18 cellular contexts compared by ENCODE assay signal in genomic region chr3:4729061-4729973, GRCh38.
A peak's percentile ranks its signal among the peaks of the same experiment; 100 is the strongest.
DNase-seq lines count a peak whose midpoint lies in the region; ATAC-seq and TF ChIP-seq lines count a peak whose summit lies in the region.
"Had no signal": no experiment of that assay in that cellular context is flagged by ENCODE, and none has a peak within 500 bp of the region (broad histone marks: within the 10 kb centered on the region; RNA-seq: fewer than 3 reads in every experiment).

No MANE protein-coding gene starts in this region.

- no peaks in the 10 kb centered on the region for H3K27me3 ChIP-seq in heart left ventricle
- no peaks in the 10 kb centered on the region for H3K27me3 ChIP-seq in mesenchymal stem cell (ENCODE audit: control insufficient read depth in 1 of 2, insufficient read depth in 1 of 2, low read length in 2 of 2)

- H3K9me3 ChIP-seq in heart left ventricle = no peaks in the 10 kb centered on the region
- H3K9me3 ChIP-seq in mesenchymal stem cell (ENCODE audit: control insufficient read depth, low read length) = no peaks in the 10 kb centered on the region
- H3K9me3 ChIP-seq: psoas muscle, SK-N-SH had no signal

- no peak overlapping the region for H2BK120ac ChIP-seq in mesenchymal stem cell (ENCODE audit: low read depth, low read length)

- no peak overlapping the region for H3K4ac ChIP-seq in mesenchymal stem cell (ENCODE audit: low read depth in 1 of 2, low read length in 2 of 2)

- no peak overlapping the region for H2AFZ ChIP-seq in mesenchymal stem cell (ENCODE audit: low read depth, low read length)

- H3K9ac ChIP-seq in mesenchymal stem cell (ENCODE audit: low read length) = no peak overlapping the region
- H3K9ac ChIP-seq: SK-N-SH had no signal

- H4K8ac ChIP-seq in mesenchymal stem cell (ENCODE audit: low read length) = no peak overlapping the region

- no peaks in the 10 kb centered on the region for H3K79me1 ChIP-seq in mesenchymal stem cell (replicated peaks; ENCODE audit: low read length, poor library complexity, severe bottlenecking)

- TF ChIP-seq POLR2A in heart left ventricle (IDR thresholded peaks at IDR 0.05) = no peak

- H2BK15ac ChIP-seq in mesenchymal stem cell (ENCODE audit: low read depth, poor library complexity, severe bottlenecking) = no peak overlapping the region

- H3K18ac ChIP-seq in mesenchymal stem cell (ENCODE audit: low read depth in 1 of 2, low read length in 2 of 2) = no peak overlapping the region

- H2BK5ac ChIP-seq in mesenchymal stem cell (ENCODE audit: low read depth, low read length, poor library complexity, severe bottlenecking) = no peak overlapping the region

- WGBS in heart left ventricle, 4 donors = 50 to 65% (median 55%) methylated on average over 6 of the region's 6 CpGs
- 71% methylated on average over 3 of the region's 6 CpGs for WGBS in mesenchymal stem cell

- peak overlapping the region in 3 of 12 donors; percentile 35 to 54 (median 37) for H3K27ac ChIP-seq in heart left ventricle
- H3K27ac ChIP-seq in mesenchymal stem cell (ENCODE audit: low read length, poor library complexity, severe bottlenecking) = no peak overlapping the region
- H3K27ac ChIP-seq: epithelial cell of prostate, psoas muscle had no signal

- no peak overlapping the region for H4K91ac ChIP-seq in mesenchymal stem cell (ENCODE audit: low read length)

- no peak overlapping the region for H3K14ac ChIP-seq in mesenchymal stem cell (ENCODE audit: low read length in 2 of 2)

- peak; percentile 19 for DNase-seq in GM10266 (ENCODE audit: extremely low spot score)
- peak; percentile 19 for DNase-seq in NCI-H69 (lab: John Stamatoyannopoulos, UW)
- no peak for DNase-seq in heart left ventricle
- DNase-seq in mesenchymal stem cell = no peak
- no peak for DNase-seq in DMS79 (lab: John Stamatoyannopoulos, UW)
- no peak for DNase-seq in HuH-7 (ENCODE audit: low spot score)
- DNase-seq in NCI-H146 treated with DMSO at 0.1 percent for 48 hours (lab: John Stamatoyannopoulos, UW; ENCODE audit: unreplicated experiment) = no peak
- DNase-seq: activated CD4-positive, alpha-beta T cell treated with anti-CD3 and anti-CD28 coated beads, Interleukin-2, amount 50 U/mL, for 1 hour; activated T-cell treated with anti-CD3 and anti-CD28 coated beads, Interleukin-2, amount 50 U/mL, for 24 hours; Calu3; MV-4-11; NCI-H524 treated with DMSO at 0.1 percent for 48 hours; PC-3; psoas muscle; SK-N-SH; stimulated activated CD4-positive, alpha-beta T cell treated with anti-CD3 and anti-CD28 coated beads, Interleukin-15, amount 100 ng/mL, for 24 hours had no signal

- intact Hi-C loops in heart left ventricle (cut with DNase I) = loop anchor here in 3 of 10 donors (5.0 to 10.0 kb wide), 2 partner anchors 95 to 153 kb away; no protein-coding TSS in a partner anchor

- ATAC-seq in heart left ventricle (peak in 3 of 4 donors; percentile 25 to 59 (median 33)), HG03025 (IDR thresholded peaks at IDR 0.05; ENCODE audit: low FRiP score, unreplicated experiment) (no peak)
- ATAC-seq: PC-3 had no signal

- H3K4me1 ChIP-seq in heart left ventricle = peaks cover 0 to 37% (median 7%) of the 10 kb centered on the region in 12 donors
- H3K4me1 ChIP-seq in mesenchymal stem cell (ENCODE audit: control insufficient read depth, insufficient read depth, low read depth, low read length) = peaks cover 6% of the 10 kb centered on the region

- H3K4me2 ChIP-seq in mesenchymal stem cell (ENCODE audit: low read length, poor library complexity, severe bottlenecking) = no peak overlapping the region
- H3K4me2 ChIP-seq: SK-N-SH had no signal

- H2AK5ac ChIP-seq in mesenchymal stem cell (ENCODE audit: low read length, severe bottlenecking) = peak overlapping the region; percentile 31

- no peak overlapping the region for H2BK12ac ChIP-seq in mesenchymal stem cell (ENCODE audit: low read length in 2 of 2)

- H3K36me3 ChIP-seq in heart left ventricle (peaks cover 0 to 32% (median 16%) of the 10 kb centered on the region in 9 donors), mesenchymal stem cell (ENCODE audit: control insufficient read depth in 1 of 2, insufficient read depth in 2 of 2, low read depth in 1 of 2, low read length in 2 of 2) (no peaks in the 10 kb centered on the region)

- no peak overlapping the region for H3K23ac ChIP-seq in mesenchymal stem cell (ENCODE audit: low read length in 2 of 2)

- H3K4me3 ChIP-seq in heart left ventricle (no peak overlapping the region), mesenchymal stem cell (ENCODE audit: insufficient read depth in 1 of 2, low read depth in 1 of 2, low read length in 2 of 2) (no peak overlapping the region)
- H3K4me3 ChIP-seq: psoas muscle had no signal

- TF ChIP-seq CTCF in GM10266 (IDR thresholded peaks at IDR 0.05; ENCODE audit: control insufficient read depth, insufficient read depth, low read depth, missing control alignments) (no peak), heart left ventricle (IDR thresholded peaks at IDR 0.05) (no peak)

Comparison
In these comparisons a context has a peak if more than half of its experiments do, and no peak if none do; other contexts are left out.
1. DNase-seq: peak in GM10266 (single experiment) and NCI-H69 (single experiment); none in heart left ventricle (0 of 5), mesenchymal stem cell (single experiment), DMS79 (single experiment), HuH-7 (single experiment) and NCI-H146 treated with DMSO at 0.1 percent for 48 hours (single experiment).